Comparison of ENCODE assay signal across 20 cellular contexts in genomic region chr5:58670620-58671019, GRCh38.
DNase-seq lines count a peak whose midpoint lies in the region; ATAC-seq, FAIRE-seq and TF ChIP-seq lines count a peak whose summit lies in the region.
"Had no signal": no experiment of that assay in that cellular context is flagged by ENCODE, and none has a peak within 500 bp of the region (broad histone marks: within the 10 kb centered on the region; RNA-seq: fewer than 3 reads in every experiment).

No MANE protein-coding gene starts in this region.

- H3K36me3 Mint-ChIP-seq in nephron (ENCODE audit: low read depth) = no peaks in the 10 kb centered on the region
- H3K36me3 Mint-ChIP-seq: CD8-positive, alpha-beta T cell had no signal

- intact Hi-C loops in left ventricle myocardium inferior (cut with micrococcal nuclease) = no loop called here

- no peaks in the 10 kb centered on the region for H3K27me3 Mint-ChIP-seq in nephron (ENCODE audit: low read depth)

- peaks cover 32% of the 10 kb centered on the region for H3K4me1 Mint-ChIP-seq in nephron

- DNase-seq in NCI-H1694 treated with DMSO at 0.1 percent for 48 hours (lab: John Stamatoyannopoulos, UW) (peak; percentile 80), NCI-H69 (lab: John Stamatoyannopoulos, UW) (peak; percentile 13), left ventricle myocardium inferior (no peak), GM12892 (ENCODE audit: insufficient read length) (no peak)
- no peak for DNase-seq in activated naive CD4-positive, alpha-beta T cell treated with Interleukin-2 at 50 U/mL for 16 hours
- DNase-seq: Calu3; CD8-positive, alpha-beta T cell; H9; KG1; MV-4-11; NCI-H187 treated with DMSO at 0.1 percent for 48 hours; NCI-H748 treated with DMSO at 0.1 percent for 48 hours; OCI-M1; SHP77 treated with DMSO at 0.1 percent for 48 hours had no signal

- TF ChIP-seq CTCF in left ventricle myocardium inferior (IDR thresholded peaks at IDR 0.05; ENCODE audit: borderline replicate concordance) (no peak), nephron (IDR thresholded peaks at IDR 0.05; ENCODE audit: unreplicated experiment in 3 of 3) (no peak)

- H3K4me3 ChIP-seq in left ventricle myocardium inferior = no peak overlapping the region
- H3K4me3 ChIP-seq: BLaER1 treated with 17β-estradiol and CSF1 and Interleukin-3, amounts not matched to agents 10 nM and 100 nM had no signal

- peaks cover 29% of the 10 kb centered on the region for H3K4me1 ChIP-seq in left ventricle myocardium inferior

- FAIRE-seq in GM12892 (lab: Jason Lieb, UNC) = no peak
- FAIRE-seq: G401.6, GM19239 had no signal

- H3K9me3 Mint-ChIP-seq in nephron = no peaks in the 10 kb centered on the region
- H3K9me3 Mint-ChIP-seq: CD8-positive, alpha-beta T cell; H9 had no signal

- H3K4me3 Mint-ChIP-seq in nephron = no peak overlapping the region
- H3K4me3 Mint-ChIP-seq: CD8-positive, alpha-beta T cell; H9 had no signal

- no peak for ATAC-seq in HG03280 (IDR thresholded peaks at IDR 0.05; ENCODE audit: unreplicated experiment)
- ATAC-seq: CD8-positive, alpha-beta T cell; SK-N-SH treated with all-trans-retinoic acid at 6 μM for 48 hours had no signal

- peak overlapping the region; percentile 61 for H3K27ac ChIP-seq in left ventricle myocardium inferior (replicated peaks)
- H3K27ac ChIP-seq: BLaER1 treated with 17β-estradiol and CSF1 and Interleukin-3, amounts not matched to agents 10 nM and 100 nM had no signal

- no peak for TF ChIP-seq POLR2A in GM12892 (IDR thresholded peaks at IDR 0.05; ENCODE audit: low read depth, low read length)

- H3K36me3 ChIP-seq in left ventricle myocardium inferior = no peaks in the 10 kb centered on the region
- H3K36me3 ChIP-seq: BLaER1 treated with 17β-estradiol and CSF1 and Interleukin-3, amounts not matched to agents 10 nM and 100 nM had no signal

- peak overlapping the region in 2 of 3 experiments; percentile 19 to 64 for H3K27ac Mint-ChIP-seq in nephron
- H3K27ac Mint-ChIP-seq: CD8-positive, alpha-beta T cell; H9 had no signal

- peaks cover 9% of the 10 kb centered on the region for H3K9me3 ChIP-seq in left ventricle myocardium inferior (replicated peaks)
- H3K9me3 ChIP-seq: BLaER1 treated with 17β-estradiol and CSF1 and Interleukin-3, amounts not matched to agents 10 nM and 100 nM had no signal

- H3K27me3 ChIP-seq in left ventricle myocardium inferior (ENCODE audit: low read depth) = no peaks in the 10 kb centered on the region
- H3K27me3 ChIP-seq: BLaER1 treated with 17β-estradiol and CSF1 and Interleukin-3, amounts not matched to agents 10 nM and 100 nM had no signal

Comparison
In these comparisons a context has a peak if more than half of its experiments do, and no peak if none do; other contexts are left out.
1. DNase-seq: peak in NCI-H1694 treated with DMSO at 0.1 percent for 48 hours (single experiment) and NCI-H69 (single experiment); none in left ventricle myocardium inferior (single experiment), GM12892 (single experiment) and activated naive CD4-positive, alpha-beta T cell treated with Interleukin-2 at 50 U/mL for 16 hours (single experiment).